ENCODE assay signal across 8 cellular contexts in the genomic region with DNA sequence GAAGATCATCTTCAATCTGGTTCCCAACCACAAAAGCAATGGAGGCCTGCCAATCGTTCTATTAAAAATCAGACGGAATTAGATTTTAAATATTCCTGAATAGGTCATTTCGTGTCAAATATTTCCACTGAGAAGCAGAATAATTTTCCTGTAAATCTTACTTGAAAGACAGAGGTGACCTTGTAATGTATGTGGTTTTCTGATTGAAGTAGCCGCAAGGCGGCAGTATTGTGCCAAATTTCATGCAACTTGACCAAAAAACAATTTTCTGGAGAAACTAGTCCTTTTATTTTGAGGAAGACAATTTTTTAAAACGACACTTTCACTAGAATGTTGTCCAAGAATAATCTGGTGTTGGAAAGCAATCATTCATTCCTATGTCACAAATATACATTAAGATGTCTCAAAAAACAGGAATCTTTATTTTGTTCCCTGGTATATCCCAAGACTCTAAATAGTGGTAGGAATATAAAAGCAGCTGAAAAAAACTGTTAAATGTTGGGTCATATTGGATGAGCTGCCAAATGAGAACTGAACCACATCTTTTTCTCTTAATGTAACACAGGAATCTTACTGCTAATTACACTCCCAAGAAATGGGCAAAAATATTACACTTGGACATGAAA. TPM values are rescaled to one million over a fixed set of nuclear protein-coding genes. Genes with fewer than 3 reads are reported as not detected.
DNase-seq lines count a peak whose midpoint lies in the region; ATAC-seq and TF ChIP-seq lines count a peak whose summit lies in the region.

No MANE protein-coding gene starts in this region.

- in situ Hi-C loops in HAP-1 (cut with MboI; ENCODE audit: low sequenced_read_pairs) = no loop called here

- H3K27ac ChIP-seq in left lung (no peak overlapping the region), suprapubic skin (no peak overlapping the region)

- intact Hi-C loops in left lung (cut with DNase I) = no loop called here

- H3K36me3 ChIP-seq in HAP-1 (replicated peaks) = no peaks in the 10 kb centered on the region
- no peaks in the 10 kb centered on the region for H3K36me3 ChIP-seq in left lung
- no peaks in the 10 kb centered on the region for H3K36me3 ChIP-seq in suprapubic skin

- TF ChIP-seq POLR2A in suprapubic skin (IDR thresholded peaks at IDR 0.05) = no peak

- no peaks in the 10 kb centered on the region for H3K9me3 ChIP-seq in HAP-1
- H3K9me3 ChIP-seq in left lung = no peaks in the 10 kb centered on the region
- no peaks in the 10 kb centered on the region for H3K9me3 ChIP-seq in suprapubic skin

- ATAC-seq in left lung (peak; percentile 55), GM21529 (IDR thresholded peaks at IDR 0.05; ENCODE audit: unreplicated experiment) (no peak), HG03139 (IDR thresholded peaks at IDR 0.05; ENCODE audit: unreplicated experiment) (no peak)

- H3K27me3 ChIP-seq in HAP-1 (ENCODE audit: low read depth) = no peaks in the 10 kb centered on the region
- no peaks in the 10 kb centered on the region for H3K27me3 ChIP-seq in left lung
- no peaks in the 10 kb centered on the region for H3K27me3 ChIP-seq in suprapubic skin

- H3K4me1 ChIP-seq in HAP-1 = peaks cover 11% of the 10 kb centered on the region
- no peaks in the 10 kb centered on the region for H3K4me1 ChIP-seq in left lung
- peaks cover 4% of the 10 kb centered on the region for H3K4me1 ChIP-seq in suprapubic skin

- peak; percentile 46 to 65 for TF ChIP-seq CTCF in left lung (IDR thresholded peaks at IDR 0.05)
- TF ChIP-seq CTCF in suprapubic skin (IDR thresholded peaks at IDR 0.05) = peak; percentile 50 to 53

- no peak for TF ChIP-seq EP300 in suprapubic skin (IDR thresholded peaks at IDR 0.05)

- no peak overlapping the region for H3K4me3 ChIP-seq in HAP-1
- H3K4me3 ChIP-seq in left lung = no peak overlapping the region
- no peak overlapping the region for H3K4me3 ChIP-seq in suprapubic skin

- peak; percentile 62 for DNase-seq in CD1c-positive myeloid dendritic cell (ENCODE audit: extremely low spot score)
- peak; percentile 74 to 77 for DNase-seq in HAP-1 (ENCODE audit: low spot score in 2 of 2)
- peak; percentile 86 for DNase-seq in OCI-M1 (lab: John Stamatoyannopoulos, UW)
- DNase-seq in cerebellar cortex (ENCODE audit: low spot score) = peak; percentile 57
- DNase-seq in left lung = no peak
- DNase-seq in suprapubic skin (ENCODE audit: low spot score in 2 of 2) = peak in 1 of 2 donors; percentile 65

- under 1% methylated on average over 6 of the region's 6 CpGs for WGBS in suprapubic skin

RNA-seq across cellular contexts. Expression of gene SPAG17, which starts 33.6 kb away (rescaled TPM):
- total RNA-seq in left lung = 1 to 10 TPM; 1.3 to 4.1 TPM
- 1 to 10 TPM in 2 of 4 donors, under 1 TPM in 2; 0.13 to 3.1 (median 1.4) TPM for total RNA-seq in suprapubic skin

Comparison
In these comparisons a context has a peak if more than half of its experiments do, and no peak if none do; other contexts are left out.
1. DNase-seq: peak in CD1c-positive myeloid dendritic cell (single experiment), HAP-1 (2 of 2), OCI-M1 (single experiment) and cerebellar cortex (single experiment); none in left lung (0 of 2).